17 cellular contexts compared by ENCODE assay signal in the genomic region with DNA sequence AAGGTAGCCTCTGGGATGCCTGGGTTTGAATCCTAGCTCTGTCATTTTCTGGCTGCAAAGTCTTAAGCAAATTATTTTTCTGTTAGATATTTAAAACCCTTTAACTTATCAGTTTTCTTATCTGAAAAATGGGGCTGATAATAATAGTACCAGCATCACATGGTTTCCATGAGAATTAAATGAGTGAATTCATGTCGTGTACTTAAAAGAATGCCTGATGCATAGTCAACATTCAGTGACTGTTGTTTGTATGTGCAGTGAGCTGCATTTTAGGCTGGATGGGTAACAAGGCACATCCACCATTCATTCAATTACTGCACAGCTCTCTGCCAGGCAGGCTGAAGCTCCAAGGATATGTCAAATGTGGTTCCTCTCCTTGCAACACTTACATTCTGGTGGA.
DNase-seq lines count a peak whose midpoint lies in the region; ATAC-seq lines count a peak whose summit lies in the region.
"Had no signal": no experiment of that assay in that cellular context is flagged by ENCODE, and none has a peak within 500 bp of the region (broad histone marks: within the 10 kb centered on the region; RNA-seq: fewer than 3 reads in every experiment).

No MANE protein-coding gene starts in this region.

- H3K36me3 Mint-ChIP-seq in activated T-cell treated with anti-CD3 and anti-CD28 coated beads, Interleukin-2, amount 50 U/mL, for 72 hours (ENCODE audit: insufficient read depth in 2 of 2), result no peaks in the 10 kb centered on the region
- peaks cover 2% of the 10 kb centered on the region for H3K36me3 Mint-ChIP-seq in activated T-cell treated with anti-CD3 and anti-CD28 coated beads, Interleukin-2, amount 50 U/mL, for 4 hours (ENCODE audit: insufficient read depth)
- H3K36me3 Mint-ChIP-seq in effector memory CD8-positive, alpha-beta T cell (ENCODE audit: insufficient read depth), result peaks cover 4% of the 10 kb centered on the region
- H3K36me3 Mint-ChIP-seq: CD14-positive monocyte; CD8-positive, alpha-beta T cell had no signal

- H3K27me3 Mint-ChIP-seq in activated T-cell treated with anti-CD3 and anti-CD28 coated beads, Interleukin-2, amount 50 U/mL, for 72 hours (ENCODE audit: low read depth), result no peaks in the 10 kb centered on the region
- H3K27me3 Mint-ChIP-seq in activated T-cell treated with anti-CD3 and anti-CD28 coated beads, Interleukin-2, amount 50 U/mL, for 4 hours (ENCODE audit: low read depth), result no peaks in the 10 kb centered on the region
- no peaks in the 10 kb centered on the region for H3K27me3 Mint-ChIP-seq in effector memory CD8-positive, alpha-beta T cell

- H3K9me3 Mint-ChIP-seq in activated T-cell treated with anti-CD3 and anti-CD28 coated beads, Interleukin-2, amount 50 U/mL, for 72 hours, result no peaks in the 10 kb centered on the region
- H3K9me3 Mint-ChIP-seq in activated T-cell treated with anti-CD3 and anti-CD28 coated beads, Interleukin-2, amount 50 U/mL, for 4 hours, result no peaks in the 10 kb centered on the region
- no peaks in the 10 kb centered on the region for H3K9me3 Mint-ChIP-seq in effector memory CD8-positive, alpha-beta T cell

- no peak for DNase-seq in activated T-cell treated with anti-CD3 and anti-CD28 coated beads, Interleukin-2, amount 50 U/mL, for 72 hours
- DNase-seq in activated T-cell treated with anti-CD3 and anti-CD28 coated beads, Interleukin-2, amount 50 U/mL, for 4 hours, result no peak
- DNase-seq in astrocyte of the hippocampus (ENCODE audit: low read depth, low spot score) (peak; percentile 7), inferior parietal cortex (ENCODE audit: extremely low spot score) (no peak), DMS114 treated with DMSO at 0.1 percent for 48 hours (lab: John Stamatoyannopoulos, UW; ENCODE audit: unreplicated experiment) (no peak)
- no peak for DNase-seq in effector memory CD8-positive, alpha-beta T cell
- DNase-seq: 8988T; Calu3; CD8-positive, alpha-beta T cell; DMS53; DND-41; EL; GM23248; HCEC 1CT had no signal

- peaks cover 21% of the 10 kb centered on the region for H3K4me1 Mint-ChIP-seq in activated T-cell treated with anti-CD3 and anti-CD28 coated beads, Interleukin-2, amount 50 U/mL, for 72 hours (ENCODE audit: low read depth)
- H3K4me1 Mint-ChIP-seq in activated T-cell treated with anti-CD3 and anti-CD28 coated beads, Interleukin-2, amount 50 U/mL, for 4 hours (ENCODE audit: low read depth), result peaks cover 45% of the 10 kb centered on the region
- H3K4me1 Mint-ChIP-seq in effector memory CD8-positive, alpha-beta T cell (ENCODE audit: low read depth in 2 of 2), result peaks cover 57 to 64% of the 10 kb centered on the region in 2 donors

- ATAC-seq in activated T-cell treated with anti-CD3 and anti-CD28 coated beads, Interleukin-2, amount 50 U/mL, for 72 hours (replicated peaks in 1 of 2), result no peak
- ATAC-seq in activated T-cell treated with anti-CD3 and anti-CD28 coated beads, Interleukin-2, amount 50 U/mL, for 4 hours, result no peak
- ATAC-seq in effector memory CD8-positive, alpha-beta T cell (replicated peaks), result no peak
- no peak for ATAC-seq in GM21526 (IDR thresholded peaks at IDR 0.05; ENCODE audit: low FRiP score, unreplicated experiment)
- ATAC-seq: CD8-positive, alpha-beta T cell; GM12878 had no signal

- H3K4me3 Mint-ChIP-seq in activated T-cell treated with anti-CD3 and anti-CD28 coated beads, Interleukin-2, amount 50 U/mL, for 72 hours, result no peak overlapping the region
- no peak overlapping the region for H3K4me3 Mint-ChIP-seq in activated T-cell treated with anti-CD3 and anti-CD28 coated beads, Interleukin-2, amount 50 U/mL, for 4 hours
- no peak overlapping the region for H3K4me3 Mint-ChIP-seq in effector memory CD8-positive, alpha-beta T cell
- H3K4me3 Mint-ChIP-seq: CD14-positive monocyte; CD8-positive, alpha-beta T cell had no signal

- peak overlapping the region; percentile 9 for H3K27ac Mint-ChIP-seq in activated T-cell treated with anti-CD3 and anti-CD28 coated beads, Interleukin-2, amount 50 U/mL, for 72 hours
- peak overlapping the region; percentile 3 to 5 for H3K27ac Mint-ChIP-seq in effector memory CD8-positive, alpha-beta T cell
- H3K27ac Mint-ChIP-seq: CD14-positive monocyte had no signal
